ENCODE assay signal across 8 cellular contexts in genomic region chr17:58330544-58330996, GRCh38. TPM values are rescaled to one million over a fixed set of nuclear protein-coding genes. Genes with fewer than 3 reads are reported as not detected.
DNase-seq lines count a peak whose midpoint lies in the region; ATAC-seq and TF ChIP-seq lines count a peak whose summit lies in the region.

No MANE protein-coding gene starts in this region.

- H3K4me1 ChIP-seq in HUES6 (ENCODE audit: control insufficient read depth, insufficient read depth, low read length): peaks cover 36% of the 10 kb centered on the region

- H3K9ac ChIP-seq in HUES6 (ENCODE audit: low read length): peak overlapping the region; percentile 13

- H3K9me3 ChIP-seq in HUES6 (ENCODE audit: control insufficient read depth, insufficient read depth, low read depth, low read length): no peaks in the 10 kb centered on the region

- no peaks in the 10 kb centered on the region for H3K36me3 ChIP-seq in HUES6 (ENCODE audit: control insufficient read depth, insufficient read depth, low read length)

- peaks cover 47% of the 10 kb centered on the region for H3K4me1 Mint-ChIP-seq in activated CD4-positive, alpha-beta memory T cell treated with anti-CD3 and anti-CD28 coated beads for 36 hours (ENCODE audit: low read depth)
- peaks cover 36% of the 10 kb centered on the region for H3K4me1 Mint-ChIP-seq in glutamatergic neuron (ENCODE audit: low read depth, unreplicated experiment)
- peaks cover 90% of the 10 kb centered on the region for H3K4me1 Mint-ChIP-seq in stimulated activated effector memory CD8-positive, alpha-beta T cell treated with anti-CD3 and anti-CD28 coated beads, Interleukin-12 subunit alpha, Interleukin-12 subunit beta, amount 100 ng/mL, for 72 hours

- intact Hi-C loops in activated CD4-positive, alpha-beta memory T cell treated with anti-CD3 and anti-CD28 coated beads for 36 hours (cut with micrococcal nuclease): loop anchor here (5.0 to 10.0 kb wide), 2 partner anchors 774 to 1497 kb away; partner anchors contain the start of gene TRIM37

- H3K4me3 Mint-ChIP-seq in activated CD4-positive, alpha-beta memory T cell treated with anti-CD3 and anti-CD28 coated beads for 36 hours: peak overlapping the region; percentile 92
- H3K4me3 Mint-ChIP-seq in glutamatergic neuron (ENCODE audit: unreplicated experiment): peak overlapping the region; percentile 59
- peak overlapping the region; percentile 100 for H3K4me3 Mint-ChIP-seq in stimulated activated effector memory CD8-positive, alpha-beta T cell treated with anti-CD3 and anti-CD28 coated beads, Interleukin-12 subunit alpha, Interleukin-12 subunit beta, amount 100 ng/mL, for 72 hours

- H3K9me3 Mint-ChIP-seq in activated CD4-positive, alpha-beta memory T cell treated with anti-CD3 and anti-CD28 coated beads for 36 hours: peaks cover 6% of the 10 kb centered on the region
- peaks cover 12% of the 10 kb centered on the region for H3K9me3 Mint-ChIP-seq in glutamatergic neuron (ENCODE audit: unreplicated experiment)
- no peaks in the 10 kb centered on the region for H3K9me3 Mint-ChIP-seq in stimulated activated effector memory CD8-positive, alpha-beta T cell treated with anti-CD3 and anti-CD28 coated beads, Interleukin-12 subunit alpha, Interleukin-12 subunit beta, amount 100 ng/mL, for 72 hours

- no peak overlapping the region for H3K27ac ChIP-seq in HUES6 (ENCODE audit: low read depth, low read length)

- no peak for TF ChIP-seq CTCF in glutamatergic neuron (IDR thresholded peaks at IDR 0.05; ENCODE audit: partially characterized antibody, unreplicated experiment)

- H3K4me3 ChIP-seq in HUES6 (ENCODE audit: low read depth, low read length): no peak overlapping the region

- peaks cover 25% of the 10 kb centered on the region for H3K27me3 Mint-ChIP-seq in activated CD4-positive, alpha-beta memory T cell treated with anti-CD3 and anti-CD28 coated beads for 36 hours
- peaks cover 15% of the 10 kb centered on the region for H3K27me3 Mint-ChIP-seq in glutamatergic neuron (ENCODE audit: unreplicated experiment)

- H3K36me3 Mint-ChIP-seq in activated CD4-positive, alpha-beta memory T cell treated with anti-CD3 and anti-CD28 coated beads for 36 hours: peaks cover 69% of the 10 kb centered on the region
- H3K36me3 Mint-ChIP-seq in glutamatergic neuron (ENCODE audit: unreplicated experiment): no peaks in the 10 kb centered on the region
- H3K36me3 Mint-ChIP-seq in stimulated activated effector memory CD8-positive, alpha-beta T cell treated with anti-CD3 and anti-CD28 coated beads, Interleukin-12 subunit alpha, Interleukin-12 subunit beta, amount 100 ng/mL, for 72 hours: peaks cover 100% of the 10 kb centered on the region

- ATAC-seq in stimulated activated effector memory CD8-positive, alpha-beta T cell treated with anti-CD3 and anti-CD28 coated beads, Interleukin-12 subunit alpha, Interleukin-12 subunit beta, amount 100 ng/mL, for 72 hours: peak; percentile 1

- POLR2A ChIA-PET in activated CD4-positive, alpha-beta memory T cell treated with anti-CD3 and anti-CD28 coated beads for 36 hours (lab: Charles Lee): interaction anchor here (3.7 to 18.5 kb wide), 4 partner anchors 0 to 22 kb away, joined by 23 to 1114 read pairs (median 616); partner anchors contain the start of genes SUPT4H1 and TSPOAP1

- H3K27ac Mint-ChIP-seq in activated CD4-positive, alpha-beta memory T cell treated with anti-CD3 and anti-CD28 coated beads for 36 hours: peak overlapping the region; percentile 98
- peak overlapping the region; percentile 49 for H3K27ac Mint-ChIP-seq in glutamatergic neuron (ENCODE audit: unreplicated experiment)
- peak overlapping the region; percentile 100 for H3K27ac Mint-ChIP-seq in stimulated activated effector memory CD8-positive, alpha-beta T cell treated with anti-CD3 and anti-CD28 coated beads, Interleukin-12 subunit alpha, Interleukin-12 subunit beta, amount 100 ng/mL, for 72 hours

- peaks cover 7% of the 10 kb centered on the region; the same call in 1 of the 2 replicates for H3K27me3 ChIP-seq in HUES6 (ENCODE audit: control insufficient read depth, insufficient read depth, low read length)

- peak; percentile 61 for DNase-seq in activated CD4-positive, alpha-beta memory T cell treated with anti-CD3 and anti-CD28 coated beads for 36 hours
- DNase-seq in glutamatergic neuron (peak; percentile 18), NCI-H1694 (lab: John Stamatoyannopoulos, UW) (no peak), COLO829 (ENCODE audit: low spot score) (no peak), NCI-H526 treated with DMSO at 0.1 percent for 48 hours (lab: John Stamatoyannopoulos, UW) (no peak), cerebellum (ENCODE audit: low spot score) (no peak)
- peak in 1 of 2 donors; percentile 79 for DNase-seq in stimulated activated effector memory CD8-positive, alpha-beta T cell treated with anti-CD3 and anti-CD28 coated beads, Interleukin-12 subunit alpha, Interleukin-12 subunit beta, amount 100 ng/mL, for 72 hours (ENCODE audit: low spot score in 2 of 2)

- CTCF ChIA-PET in activated CD4-positive, alpha-beta memory T cell treated with anti-CD3 and anti-CD28 coated beads for 36 hours (lab: Charles Lee): interaction anchor here (1.5 to 4.7 kb wide), 2 partner anchors 14 to 21 kb away, joined by 3 to 58 read pairs; partner anchors contain the start of gene SUPT4H1

RNA-seq across cellular contexts. Expression of gene TSPOAP1, which starts 2.0 kb away (rescaled TPM):
- 10 to 100 TPM; 21.6 to 22.7 TPM for total RNA-seq in activated CD4-positive, alpha-beta memory T cell treated with anti-CD3 and anti-CD28 coated beads for 36 hours
- total RNA-seq in glutamatergic neuron (ENCODE audit: unreplicated experiment): 39.7 TPM
- total RNA-seq in cerebellum: 54.2 TPM

RNA-seq across cellular contexts. Expression of gene SUPT4H1, which starts 21.4 kb away (rescaled TPM):
- 100 to 1,000 TPM; 113 to 114 TPM for total RNA-seq in activated CD4-positive, alpha-beta memory T cell treated with anti-CD3 and anti-CD28 coated beads for 36 hours
- total RNA-seq in glutamatergic neuron (ENCODE audit: unreplicated experiment): 82.1 TPM
- 26.7 TPM for total RNA-seq in cerebellum

RNA-seq across cellular contexts. Expression of gene MPO, which starts 49.8 kb away (rescaled TPM):
- total RNA-seq in activated CD4-positive, alpha-beta memory T cell treated with anti-CD3 and anti-CD28 coated beads for 36 hours: under 1 TPM; 0.17 to 0.22 TPM
- total RNA-seq in glutamatergic neuron (ENCODE audit: unreplicated experiment): not detected
- total RNA-seq in cerebellum: 2.7 TPM

Comparison
In these comparisons a context has a peak if more than half of its experiments do, and no peak if none do; other contexts are left out.
1. DNase-seq: peak in activated CD4-positive, alpha-beta memory T cell treated with anti-CD3 and anti-CD28 coated beads for 36 hours (single experiment) and glutamatergic neuron (single experiment); none in NCI-H1694 (single experiment), COLO829 (single experiment), NCI-H526 treated with DMSO at 0.1 percent for 48 hours (single experiment) and cerebellum (single experiment).
2. H3K27ac Mint-ChIP-seq: peak in every context shown above with its lines; median percentile 100 in stimulated activated effector memory CD8-positive, alpha-beta T cell treated with anti-CD3 and anti-CD28 coated beads, Interleukin-12 subunit alpha, Interleukin-12 subunit beta, amount 100 ng/mL, for 72 hours; 98 in activated CD4-positive, alpha-beta memory T cell treated with anti-CD3 and anti-CD28 coated beads for 36 hours; 49 in glutamatergic neuron.
3. Peak in every context shown above with its lines, with median percentiles within 50 percentile points of each other: H3K4me3 Mint-ChIP-seq.